Comparison of ENCODE assay signal across 9 cellular contexts in the genomic region with DNA sequence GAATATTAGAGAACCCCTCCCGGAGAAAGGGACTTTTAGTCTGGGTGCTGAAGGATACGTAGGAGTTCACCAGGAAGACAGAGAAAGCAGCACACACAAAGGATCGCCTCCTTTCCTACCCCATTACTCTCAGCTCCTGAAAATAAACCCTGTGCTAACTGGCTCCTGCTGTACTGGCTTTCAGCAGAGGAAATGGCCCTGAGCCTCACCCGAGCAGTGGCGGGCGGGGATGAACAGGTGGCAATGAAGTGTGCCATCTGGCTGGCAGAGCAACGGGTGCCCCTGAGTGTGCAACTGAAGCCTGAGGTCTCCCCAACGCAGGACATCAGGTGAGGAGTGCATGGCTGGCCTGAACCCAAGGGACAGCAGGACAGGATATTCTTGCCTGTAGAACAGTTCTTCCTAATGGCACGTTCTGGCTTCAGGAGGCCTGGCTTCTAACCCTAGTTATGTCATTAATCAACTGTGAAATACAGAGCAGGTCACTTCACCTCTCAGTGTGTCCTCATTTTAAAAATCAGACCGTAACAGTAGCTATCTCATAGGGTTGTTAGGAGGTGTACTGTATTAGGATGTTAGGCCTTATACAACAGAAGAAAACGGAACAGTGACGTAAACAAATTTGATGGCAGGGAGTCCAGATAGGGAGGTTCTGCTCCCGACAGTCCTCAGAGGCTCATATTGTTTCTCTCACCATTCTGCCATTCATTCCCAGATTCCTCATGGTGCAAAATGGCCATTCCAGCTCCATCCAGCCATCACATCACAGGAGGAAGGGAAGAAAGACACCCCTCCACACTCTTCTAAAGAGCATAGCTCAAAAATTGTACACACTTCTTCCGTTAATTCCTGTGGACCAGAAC. TPM values are rescaled to one million over a fixed set of nuclear protein-coding genes. Genes with fewer than 3 reads are reported as not detected.
A peak's percentile ranks its signal among the peaks of the same experiment; 100 is the strongest.
DNase-seq lines count a peak whose midpoint lies in the region; ATAC-seq, FAIRE-seq and TF ChIP-seq lines count a peak whose summit lies in the region.
"Had no signal": no experiment of that assay in that cellular context is flagged by ENCODE, and none has a peak within 500 bp of the region (broad histone marks: within the 10 kb centered on the region; RNA-seq: fewer than 3 reads in every experiment).

No MANE protein-coding gene starts in this region.

- H3K4me3 Mint-ChIP-seq in astrocyte (ENCODE audit: unreplicated experiment): peak overlapping the region; percentile 97
- peak overlapping the region; percentile 83 for H3K4me3 Mint-ChIP-seq in mesothelial cell of epicardium

- peaks cover 8% of the 10 kb centered on the region for H3K4me1 ChIP-seq in HUES48 (ENCODE audit: control insufficient read depth, insufficient read depth, low read length)
- peaks cover 13% of the 10 kb centered on the region for H3K4me1 ChIP-seq in astrocyte (ENCODE audit: insufficient read depth, low read length)

- no peak for DNase-seq in astrocyte (ENCODE audit: low read depth)
- DNase-seq in mesothelial cell of epicardium (ENCODE audit: low spot score in 2 of 2, unreplicated experiment in 2 of 2): no peak
- no peak for DNase-seq in activated gamma-delta T cell (lab: John Stamatoyannopoulos, UW)
- DNase-seq in NCI-H446 (lab: John Stamatoyannopoulos, UW): no peak
- DNase-seq in MV-4-11 (lab: John Stamatoyannopoulos, UW): no peak

- no peaks in the 10 kb centered on the region for H3K27me3 Mint-ChIP-seq in astrocyte (ENCODE audit: low read depth, unreplicated experiment)
- no peaks in the 10 kb centered on the region for H3K27me3 Mint-ChIP-seq in mesothelial cell of epicardium (ENCODE audit: low read depth)

- H3K79me2 ChIP-seq in astrocyte (ENCODE audit: insufficient read depth, low read length): peaks cover 52% of the 10 kb centered on the region

- TF ChIP-seq CTCF in 22Rv1 (IDR thresholded peaks at IDR 0.05) (no peak), astrocyte (IDR thresholded peaks at IDR 0.05; ENCODE audit: insufficient read depth, low read depth, low read length) (no peak), mesothelial cell of epicardium (IDR thresholded peaks at IDR 0.05; ENCODE audit: unreplicated experiment) (no peak)

- FAIRE-seq in astrocyte (lab: Jason Lieb, UNC): no peak
- FAIRE-seq: G401.6 had no signal

- H4K20me1 ChIP-seq in astrocyte (ENCODE audit: insufficient read depth, low read length): peaks cover 31% of the 10 kb centered on the region

- H3K4me3 ChIP-seq in HUES48 (ENCODE audit: low read depth, low read length): peak overlapping the region; percentile 96; the same call in 1 of the 2 replicates
- no peak overlapping the region for H3K4me3 ChIP-seq in astrocyte (ENCODE audit: insufficient read depth, low read depth, low read length)

- peaks cover 27% of the 10 kb centered on the region for H3K36me3 ChIP-seq in HUES48 (ENCODE audit: control insufficient read depth, insufficient read depth, low read length)
- H3K36me3 ChIP-seq in astrocyte (ENCODE audit: insufficient read depth, low read length): peaks cover 16% of the 10 kb centered on the region

- H3K27ac ChIP-seq in 22Rv1 (peak overlapping the region; percentile 96), HUES48 (ENCODE audit: low read depth, low read length) (no peak overlapping the region), astrocyte (ENCODE audit: low read depth, low read length) (no peak overlapping the region)

- H3K9me3 ChIP-seq in HUES48 (ENCODE audit: control insufficient read depth, insufficient read depth, low read length) (no peaks in the 10 kb centered on the region), astrocyte (ENCODE audit: insufficient read depth, low read depth, low read length) (no peaks in the 10 kb centered on the region)

- H2AFZ ChIP-seq in astrocyte (ENCODE audit: low read depth, low read length): no peak overlapping the region

- no peaks in the 10 kb centered on the region for H3K27me3 ChIP-seq in HUES48 (ENCODE audit: control insufficient read depth, insufficient read depth, low read length)
- H3K27me3 ChIP-seq in astrocyte (ENCODE audit: insufficient read depth, low read length): no peaks in the 10 kb centered on the region

- no peak for ATAC-seq in GM19351 (IDR thresholded peaks at IDR 0.05; ENCODE audit: unreplicated experiment)

- no peaks in the 10 kb centered on the region for H3K9me3 Mint-ChIP-seq in astrocyte (ENCODE audit: unreplicated experiment)
- H3K9me3 Mint-ChIP-seq in mesothelial cell of epicardium: peaks cover 16% of the 10 kb centered on the region

- H3K4me1 Mint-ChIP-seq in astrocyte (ENCODE audit: low read depth, unreplicated experiment): peaks cover 22% of the 10 kb centered on the region
- peaks cover 24% of the 10 kb centered on the region for H3K4me1 Mint-ChIP-seq in mesothelial cell of epicardium

- H3K9ac ChIP-seq in HUES48 (ENCODE audit: low read depth, low read length): no peak overlapping the region
- peak overlapping the region; percentile 94 for H3K9ac ChIP-seq in astrocyte (ENCODE audit: low read length)

- H3K27ac Mint-ChIP-seq in astrocyte (ENCODE audit: unreplicated experiment) (no peak overlapping the region), mesothelial cell of epicardium (peak overlapping the region; percentile 94)

- H3K36me3 Mint-ChIP-seq in astrocyte (ENCODE audit: low read depth, unreplicated experiment) (peaks cover 25% of the 10 kb centered on the region), mesothelial cell of epicardium (peaks cover 32% of the 10 kb centered on the region)

- peak overlapping the region; percentile 91 for H3K4me2 ChIP-seq in astrocyte (ENCODE audit: low read length)

RNA-seq across cellular contexts. Expression of a gene that starts 1.8 kb away (rescaled TPM):
- total RNA-seq in astrocyte: 124 and 138 TPM in 2 replicates
- total RNA-seq in mesothelial cell of epicardium: 108 to 111 TPM (median 108 TPM) in 3 replicates

RNA-seq across cellular contexts. Expression of a gene that starts 29.4 kb away (rescaled TPM):
- total RNA-seq in astrocyte (33.0 and 36.9 TPM in 2 replicates), mesothelial cell of epicardium (3.6 to 3.9 TPM (median 3.8 TPM) in 3 replicates)

RNA-seq across cellular contexts. Expression of a gene that starts 52.4 kb away (rescaled TPM):
- total RNA-seq in astrocyte (40.6 and 44.8 TPM in 2 replicates), mesothelial cell of epicardium (34.1 to 37.1 TPM (median 34.4 TPM) in 3 replicates)
